In the genomic region with DNA sequence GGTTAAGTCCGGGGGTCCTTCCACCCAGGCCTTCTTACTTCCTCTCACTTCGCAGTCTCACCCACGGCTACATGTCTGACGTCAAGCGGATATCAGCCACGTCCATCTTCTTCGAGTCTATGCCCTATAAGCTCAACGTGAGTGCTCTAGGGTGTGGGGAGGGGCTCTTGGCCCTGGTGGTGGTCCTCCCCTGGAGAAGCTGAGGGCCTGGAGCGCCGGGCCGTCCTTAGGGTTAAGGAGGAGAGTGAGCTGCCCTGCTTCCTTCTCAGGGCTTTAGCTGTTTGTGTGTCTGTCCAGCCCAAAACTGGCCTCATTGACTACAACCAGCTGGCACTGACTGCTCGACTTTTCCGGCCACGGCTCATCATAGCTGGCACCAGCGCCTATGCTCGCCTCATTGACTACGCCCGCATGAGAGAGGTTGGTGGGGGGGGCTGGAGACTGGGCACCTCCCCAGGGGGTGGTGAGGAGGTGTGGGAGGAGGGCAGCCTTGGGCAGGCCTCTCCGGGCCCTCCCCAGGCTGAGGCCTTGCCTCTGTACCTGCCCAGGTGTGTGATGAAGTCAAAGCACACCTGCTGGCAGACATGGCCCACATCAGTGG, we compare ENCODE assay signal across 1 cellular context.
A peak's percentile ranks its signal among the peaks of the same experiment; 100 is the strongest.
TF ChIP-seq lines count a peak whose summit lies in the region.

No MANE protein-coding gene starts in this region.

TF ChIP-seq in HepG2, 621 proteins besides CTCF, POLR2A, EP300 and RAD21:
- peak; percentile 63 for TF ChIP-seq AGO1 (IDR thresholded peaks at IDR 0.05; ENCODE audit: low read depth, low read length, poor library complexity, severe bottlenecking)
- TF ChIP-seq ZNF605 (CRISPR knock-in tag; IDR thresholded peaks at IDR 0.05), result 0 out of 2 replicates have a peak, but pooled peaks have one; percentile 18
- TF ChIP-seq, protein P1, sequence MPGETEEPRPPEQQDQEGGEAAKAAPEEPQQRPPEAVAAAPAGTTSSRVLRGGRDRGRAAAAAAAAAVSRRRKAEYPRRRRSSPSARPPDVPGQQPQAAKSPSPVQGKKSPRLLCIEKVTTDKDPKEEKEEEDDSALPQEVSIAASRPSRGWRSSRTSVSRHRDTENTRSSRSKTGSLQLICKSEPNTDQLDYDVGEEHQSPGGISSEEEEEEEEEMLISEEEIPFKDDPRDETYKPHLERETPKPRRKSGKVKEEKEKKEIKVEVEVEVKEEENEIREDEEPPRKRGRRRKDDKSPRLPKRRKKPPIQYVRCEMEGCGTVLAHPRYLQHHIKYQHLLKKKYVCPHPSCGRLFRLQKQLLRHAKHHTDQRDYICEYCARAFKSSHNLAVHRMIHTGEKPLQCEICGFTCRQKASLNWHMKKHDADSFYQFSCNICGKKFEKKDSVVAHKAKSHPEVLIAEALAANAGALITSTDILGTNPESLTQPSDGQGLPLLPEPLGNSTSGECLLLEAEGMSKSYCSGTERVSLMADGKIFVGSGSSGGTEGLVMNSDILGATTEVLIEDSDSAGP (CRISPR knock-in tag; IDR thresholded peaks at IDR 0.05; ENCODE audit: borderline replicate concordance), result 0 out of 2 replicates have a peak, but pooled peaks have one; percentile 8
- TF ChIP-seq AGO2 (optimal IDR thresholded peaks at IDR 0.05; ENCODE audit: low read depth, low read length), result peak; percentile 16
- peak; percentile 75 for TF ChIP-seq RBFOX2 (IDR thresholded peaks at IDR 0.05; ENCODE audit: low read depth, low read length)
- no peak for TF ChIP-seq NR2F1 (CRISPR knock-in tag; IDR thresholded peaks at IDR 0.05)
- no peak for TF ChIP-seq ZNF530 (CRISPR knock-in tag; IDR thresholded peaks at IDR 0.05; ENCODE audit: low read depth)
- 0 out of 2 replicates have a peak, but pooled peaks have one; percentile 54 for TF ChIP-seq HNRNPL (IDR thresholded peaks at IDR 0.05; ENCODE audit: low read depth, low read length)
